In the genomic region with DNA sequence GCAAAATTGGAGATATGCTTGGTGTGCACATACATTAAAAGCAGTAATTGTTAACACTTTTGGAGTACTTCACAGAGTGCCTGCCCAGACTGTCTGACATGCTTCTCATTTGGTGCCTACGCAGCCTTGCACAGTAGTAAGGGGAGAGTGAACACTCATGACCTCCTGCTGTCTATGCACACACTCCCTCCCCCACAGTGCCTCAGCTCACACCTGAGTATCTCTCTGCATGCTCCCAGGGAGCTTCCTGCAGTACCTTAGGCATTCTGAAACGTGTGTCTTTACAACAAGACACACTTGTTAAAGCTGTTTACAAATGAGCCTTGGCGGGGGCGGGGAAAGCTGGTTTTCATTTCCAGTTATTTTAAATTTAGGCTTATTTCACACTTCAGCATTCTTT, we compare ENCODE assay signal across 1 cellular context.
TF ChIP-seq lines count a peak whose summit lies in the region.

No MANE protein-coding gene starts in this region.

TF ChIP-seq in K562, 482 proteins besides CTCF, POLR2A, EP300 and RAD21:
- TF ChIP-seq RBM15 (IDR thresholded peaks at IDR 0.05; ENCODE audit: insufficient read depth, low read length), result no peak
- no peak for TF ChIP-seq HNRNPL (IDR thresholded peaks at IDR 0.05; ENCODE audit: low read depth, low read length)
- TF ChIP-seq PHF20 (IDR thresholded peaks at IDR 0.05; ENCODE audit: partially characterized antibody), result no peak
- no peak for TF ChIP-seq THRB (CRISPR knock-in tag; conservative IDR thresholded peaks at IDR 0.05)
- TF ChIP-seq, protein P1, sequence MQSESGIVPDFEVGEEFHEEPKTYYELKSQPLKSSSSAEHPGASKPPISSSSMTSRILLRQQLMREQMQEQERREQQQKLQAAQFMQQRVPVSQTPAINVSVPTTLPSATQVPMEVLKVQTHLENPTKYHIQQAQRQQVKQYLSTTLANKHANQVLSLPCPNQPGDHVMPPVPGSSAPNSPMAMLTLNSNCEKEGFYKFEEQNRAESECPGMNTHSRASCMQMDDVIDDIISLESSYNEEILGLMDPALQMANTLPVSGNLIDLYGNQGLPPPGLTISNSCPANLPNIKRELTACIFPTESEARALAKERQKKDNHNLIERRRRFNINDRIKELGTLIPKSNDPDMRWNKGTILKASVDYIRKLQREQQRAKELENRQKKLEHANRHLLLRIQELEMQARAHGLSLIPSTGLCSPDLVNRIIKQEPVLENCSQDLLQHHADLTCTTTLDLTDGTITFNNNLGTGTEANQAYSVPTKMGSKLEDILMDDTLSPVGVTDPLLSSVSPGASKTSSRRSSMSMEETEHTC (IDR thresholded peaks at IDR 0.05), result no peak
- no peak for TF ChIP-seq GTF3C2 (IDR thresholded peaks at IDR 0.05; ENCODE audit: borderline replicate concordance, extremely low read depth, insufficient read length)
- no peak for TF ChIP-seq ZNF589 (CRISPR knock-in tag; IDR thresholded peaks at IDR 0.05; ENCODE audit: low read depth)
- TF ChIP-seq ZBTB8A (IDR thresholded peaks at IDR 0.05; ENCODE audit: partially characterized antibody), result no peak
- no peak for TF ChIP-seq MECOM (CRISPR knock-in tag; IDR thresholded peaks at IDR 0.05)
- TF ChIP-seq ZNF134 (CRISPR knock-in tag; conservative IDR thresholded peaks at IDR 0.05), result no peak
- TF ChIP-seq NR0B1 (IDR thresholded peaks at IDR 0.05; ENCODE audit: partially characterized antibody), result no peak
- no peak for TF ChIP-seq TCF3 (CRISPR knock-in tag; IDR thresholded peaks at IDR 0.05)
- TF ChIP-seq, protein P2, sequence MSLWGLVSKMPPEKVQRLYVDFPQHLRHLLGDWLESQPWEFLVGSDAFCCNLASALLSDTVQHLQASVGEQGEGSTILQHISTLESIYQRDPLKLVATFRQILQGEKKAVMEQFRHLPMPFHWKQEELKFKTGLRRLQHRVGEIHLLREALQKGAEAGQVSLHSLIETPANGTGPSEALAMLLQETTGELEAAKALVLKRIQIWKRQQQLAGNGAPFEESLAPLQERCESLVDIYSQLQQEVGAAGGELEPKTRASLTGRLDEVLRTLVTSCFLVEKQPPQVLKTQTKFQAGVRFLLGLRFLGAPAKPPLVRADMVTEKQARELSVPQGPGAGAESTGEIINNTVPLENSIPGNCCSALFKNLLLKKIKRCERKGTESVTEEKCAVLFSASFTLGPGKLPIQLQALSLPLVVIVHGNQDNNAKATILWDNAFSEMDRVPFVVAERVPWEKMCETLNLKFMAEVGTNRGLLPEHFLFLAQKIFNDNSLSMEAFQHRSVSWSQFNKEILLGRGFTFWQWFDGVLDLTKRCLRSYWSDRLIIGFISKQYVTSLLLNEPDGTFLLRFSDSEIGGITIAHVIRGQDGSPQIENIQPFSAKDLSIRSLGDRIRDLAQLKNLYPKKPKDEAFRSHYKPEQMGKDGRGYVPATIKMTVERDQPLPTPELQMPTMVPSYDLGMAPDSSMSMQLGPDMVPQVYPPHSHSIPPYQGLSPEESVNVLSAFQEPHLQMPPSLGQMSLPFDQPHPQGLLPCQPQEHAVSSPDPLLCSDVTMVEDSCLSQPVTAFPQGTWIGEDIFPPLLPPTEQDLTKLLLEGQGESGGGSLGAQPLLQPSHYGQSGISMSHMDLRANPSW (CRISPR knock-in tag; IDR thresholded peaks at IDR 0.05), result no peak
- no peak for TF ChIP-seq ZNF280B (CRISPR knock-in tag; IDR thresholded peaks at IDR 0.05)
